8 cellular contexts compared by ENCODE assay signal in the genomic region with DNA sequence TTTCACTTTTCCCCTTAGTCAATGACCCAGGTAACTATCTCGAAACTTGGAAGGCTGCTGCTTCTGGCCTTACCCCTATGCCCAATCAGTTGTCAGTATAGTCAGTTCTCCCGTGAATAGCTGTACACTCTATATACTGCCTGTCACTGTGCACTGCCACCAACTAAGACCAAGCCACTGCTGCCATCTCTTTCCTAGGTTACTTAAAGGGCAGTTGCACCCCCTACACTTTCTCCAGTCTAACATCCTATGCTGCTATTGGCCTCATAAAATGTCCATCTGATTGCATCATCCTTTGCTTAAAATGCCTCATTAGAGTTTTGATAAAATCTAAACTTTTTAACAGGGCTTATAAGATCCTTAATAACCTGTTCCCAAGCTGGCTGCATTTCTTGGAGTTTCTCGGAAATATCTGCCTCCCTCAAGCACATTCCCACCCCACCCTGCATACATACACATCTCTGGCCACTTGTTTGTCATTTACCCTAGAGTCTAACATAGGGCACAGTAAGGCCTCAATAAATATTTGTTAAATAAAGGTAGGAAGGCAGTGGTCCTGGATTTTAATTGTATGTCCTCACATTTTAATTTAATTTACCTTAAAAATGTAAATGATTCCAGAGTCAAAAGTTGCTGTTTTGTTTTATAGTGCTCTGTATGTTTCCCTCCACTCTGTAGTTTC. TPM values are rescaled to one million over a fixed set of nuclear protein-coding genes. Genes with fewer than 3 reads are reported as not detected.
DNase-seq lines count a peak whose midpoint lies in the region; ATAC-seq and TF ChIP-seq lines count a peak whose summit lies in the region.

No MANE protein-coding gene starts in this region.

- peaks cover 0 to 35% (median 9%) of the 10 kb centered on the region in 4 donors for H3K4me1 ChIP-seq in transverse colon

- H3K36me3 ChIP-seq in KOPT-K1 (ENCODE audit: insufficient read depth, low read length) (0 out of 2 replicates have a peak, but pooled peaks cover 4% of the 10 kb centered on the region), transverse colon (no peaks in the 10 kb centered on the region)

- no peaks in the 10 kb centered on the region for H3K9me3 Mint-ChIP-seq in activated naive CD4-positive, alpha-beta T cell treated with anti-CD3 and anti-CD28 coated beads, Interleukin-2, amount 50 U/mL, for 24 hours
- H3K9me3 Mint-ChIP-seq in progenitor cell of endocrine pancreas (ENCODE audit: low read depth): no peaks in the 10 kb centered on the region

- intact Hi-C loops in transverse colon (cut with DNase I; ENCODE audit: low total_unique reads): loop anchor here (10.0 kb wide), 1 partner anchor 48 kb away; no protein-coding TSS in a partner anchor

- peaks cover 92% of the 10 kb centered on the region for H3K4me1 Mint-ChIP-seq in activated naive CD4-positive, alpha-beta T cell treated with anti-CD3 and anti-CD28 coated beads, Interleukin-2, amount 50 U/mL, for 24 hours
- peaks cover 17% of the 10 kb centered on the region for H3K4me1 Mint-ChIP-seq in progenitor cell of endocrine pancreas (ENCODE audit: low read depth)

- H3K27me3 ChIP-seq in transverse colon: no peaks in the 10 kb centered on the region

- no peak for TF ChIP-seq CTCF in transverse colon (IDR thresholded peaks at IDR 0.05)
- TF ChIP-seq CTCF in progenitor cell of endocrine pancreas (IDR thresholded peaks at IDR 0.05; ENCODE audit: unreplicated experiment): no peak

- H3K27me3 Mint-ChIP-seq in activated naive CD4-positive, alpha-beta T cell treated with anti-CD3 and anti-CD28 coated beads, Interleukin-2, amount 50 U/mL, for 24 hours: no peaks in the 10 kb centered on the region
- no peaks in the 10 kb centered on the region for H3K27me3 Mint-ChIP-seq in progenitor cell of endocrine pancreas

- in situ Hi-C loops in transverse colon (cut with MboI; ENCODE audit: low pct_ligation_motif_present in 1 of 4, low pct_unique_long_range_greater_than_20kb in 1 of 4, low sequenced_read_pairs in 3 of 4): no loop called here

- peak overlapping the region; percentile 84 for H3K4me3 Mint-ChIP-seq in activated naive CD4-positive, alpha-beta T cell treated with anti-CD3 and anti-CD28 coated beads, Interleukin-2, amount 50 U/mL, for 24 hours
- no peak overlapping the region for H3K4me3 Mint-ChIP-seq in progenitor cell of endocrine pancreas (ENCODE audit: low read depth)

- WGBS in transverse colon (ENCODE audit: low coverage in 1 of 2), 2 donors: 61 to 86% methylated on average over 1 to 3 of the region's 3 CpGs

- H3K4me3 ChIP-seq in transverse colon: no peak overlapping the region

- no peak for DNase-seq in activated naive CD4-positive, alpha-beta T cell (lab: John Stamatoyannopoulos, UW)
- DNase-seq in cerebellar cortex (ENCODE audit: low spot score): peak; percentile 47
- DNase-seq in transverse colon: no peak
- no peak for DNase-seq in progenitor cell of endocrine pancreas (ENCODE audit: low spot score, unreplicated experiment)
- no peak for DNase-seq in activated CD4-positive, alpha-beta T cell treated with anti-CD3 and anti-CD28 coated beads, Interleukin-2, amount 50 U/mL, for 48 hours

- no peak for ATAC-seq in HG03469 (IDR thresholded peaks at IDR 0.05; ENCODE audit: unreplicated experiment)

- peak overlapping the region; percentile 56 for H3K27ac ChIP-seq in KOPT-K1 (ENCODE audit: low read depth, low read length, poor library complexity, severe bottlenecking)
- peak overlapping the region; percentile 14 to 48 (median 28) for H3K27ac ChIP-seq in transverse colon

- TF ChIP-seq EP300 in transverse colon (IDR thresholded peaks at IDR 0.05; ENCODE audit: low read depth): no peak

- peak overlapping the region; percentile 100 for H3K27ac Mint-ChIP-seq in activated naive CD4-positive, alpha-beta T cell treated with anti-CD3 and anti-CD28 coated beads, Interleukin-2, amount 50 U/mL, for 24 hours
- no peak overlapping the region for H3K27ac Mint-ChIP-seq in progenitor cell of endocrine pancreas

- no peaks in the 10 kb centered on the region for H3K9me3 ChIP-seq in KOPT-K1 (ENCODE audit: insufficient read depth, low read length, poor library complexity, severe bottlenecking)
- H3K9me3 ChIP-seq in transverse colon: no peaks in the 10 kb centered on the region

- peaks cover 13% of the 10 kb centered on the region for H3K36me3 Mint-ChIP-seq in activated naive CD4-positive, alpha-beta T cell treated with anti-CD3 and anti-CD28 coated beads, Interleukin-2, amount 50 U/mL, for 24 hours
- H3K36me3 Mint-ChIP-seq in progenitor cell of endocrine pancreas (ENCODE audit: insufficient read depth): peaks cover 1% of the 10 kb centered on the region

- TF ChIP-seq POLR2A in transverse colon (IDR thresholded peaks at IDR 0.05): no peak

RNA-seq across cellular contexts. Expression of a gene that starts 32.7 kb away (rescaled TPM):
- total RNA-seq in transverse colon: 10 to 100 TPM in 3 of 4 donors, 1 to 10 TPM in 1; 9.8 to 28.1 (median 22.5) TPM
- total RNA-seq in progenitor cell of endocrine pancreas: 8.0 and 9.3 TPM in 2 replicates
